ENCODE assay signal across 16 cellular contexts in genomic region chr14:57999471-57999870, GRCh38.
DNase-seq lines count a peak whose midpoint lies in the region; ATAC-seq and TF ChIP-seq lines count a peak whose summit lies in the region.
"Had no signal": no experiment of that assay in that cellular context is flagged by ENCODE, and none has a peak within 500 bp of the region (broad histone marks: within the 10 kb centered on the region; RNA-seq: fewer than 3 reads in every experiment).

No MANE protein-coding gene starts in this region.

- H3K4me1 Mint-ChIP-seq in chondrocyte (ENCODE audit: low read depth) = no peaks in the 10 kb centered on the region
- peaks cover 13% of the 10 kb centered on the region for H3K4me1 Mint-ChIP-seq in endothelial cell (ENCODE audit: unreplicated experiment)
- H3K4me1 Mint-ChIP-seq: GM23338 had no signal

- no peak for ATAC-seq in HG02973 (IDR thresholded peaks at IDR 0.05; ENCODE audit: unreplicated experiment)
- ATAC-seq: GM23338 had no signal

- H3K4me3 Mint-ChIP-seq in chondrocyte (ENCODE audit: unreplicated experiment) = no peak overlapping the region
- H3K4me3 Mint-ChIP-seq in endothelial cell (ENCODE audit: unreplicated experiment) = no peak overlapping the region
- H3K4me3 Mint-ChIP-seq: CD4-positive, alpha-beta T cell; GM23338 had no signal

- H3K9me3 Mint-ChIP-seq in chondrocyte (ENCODE audit: low read depth) = no peaks in the 10 kb centered on the region
- H3K9me3 Mint-ChIP-seq in endothelial cell (ENCODE audit: unreplicated experiment) = no peaks in the 10 kb centered on the region
- H3K9me3 Mint-ChIP-seq: CD4-positive, alpha-beta T cell; GM23338 had no signal

- TF ChIP-seq CTCF in AG10803 (conservative IDR thresholded peaks at IDR 0.05; ENCODE audit: low read length) = no peak
- no peak for TF ChIP-seq CTCF in fibroblast of mammary gland (conservative IDR thresholded peaks at IDR 0.05; ENCODE audit: control insufficient read depth, insufficient read depth, low read depth, low read length)
- TF ChIP-seq CTCF in chondrocyte (IDR thresholded peaks at IDR 0.05) = no peak
- no peak for TF ChIP-seq CTCF in endothelial cell (IDR thresholded peaks at IDR 0.05; ENCODE audit: unreplicated experiment)

- H3K27ac Mint-ChIP-seq in chondrocyte (ENCODE audit: unreplicated experiment) (no peak overlapping the region), endothelial cell (ENCODE audit: unreplicated experiment) (no peak overlapping the region)
- H3K27ac Mint-ChIP-seq: CD4-positive, alpha-beta T cell; GM23338 had no signal

- peaks cover 3% of the 10 kb centered on the region for H3K36me3 Mint-ChIP-seq in chondrocyte (ENCODE audit: low read depth)
- no peaks in the 10 kb centered on the region for H3K36me3 Mint-ChIP-seq in endothelial cell (ENCODE audit: low read depth, unreplicated experiment)

- H3K4me3 ChIP-seq in AG10803 (ENCODE audit: low read length) (no peak overlapping the region), fibroblast of mammary gland (ENCODE audit: control insufficient read depth, low read depth, low read length) (no peak overlapping the region)
- H3K4me3 ChIP-seq: GM23338 had no signal

- no peaks in the 10 kb centered on the region for H3K27me3 Mint-ChIP-seq in chondrocyte (ENCODE audit: low read depth)
- no peaks in the 10 kb centered on the region for H3K27me3 Mint-ChIP-seq in endothelial cell (ENCODE audit: unreplicated experiment)

- DNase-seq in AG10803 (ENCODE audit: low read depth) (peak; percentile 1), astrocyte of the hippocampus (ENCODE audit: low read depth, low spot score) (peak; percentile 18), fibroblast of mammary gland (ENCODE audit: low read depth) (peak; percentile 22), chondrocyte (ENCODE audit: low spot score) (no peak), endothelial cell (ENCODE audit: low spot score) (no peak)
- DNase-seq: ACHN; AML-193; Caco-2; CD4-positive, alpha-beta T cell; DMS153; DMS79; GF-D8; HCEC 1CT; IMR-90 had no signal

Comparison
In these comparisons a context has a peak if more than half of its experiments do, and no peak if none do; other contexts are left out.
1. DNase-seq: peak in AG10803 (single experiment), astrocyte of the hippocampus (single experiment) and fibroblast of mammary gland (single experiment); none in chondrocyte (single experiment) and endothelial cell (single experiment).